In genomic region chr6:99608059-99608885, GRCh38 we compare ENCODE assay signal across 15 cellular contexts. TPM values are rescaled to one million over a fixed set of nuclear protein-coding genes. Genes with fewer than 3 reads are reported as not detected.
DNase-seq lines count a peak whose midpoint lies in the region; ATAC-seq and TF ChIP-seq lines count a peak whose summit lies in the region.
"Had no signal": no experiment of that assay in that cellular context is flagged by ENCODE, and none has a peak within 500 bp of the region (broad histone marks: within the 10 kb centered on the region; RNA-seq: fewer than 3 reads in every experiment).

No MANE protein-coding gene starts in this region.

- H3K4me1 Mint-ChIP-seq in activated naive CD8-positive, alpha-beta T cell (ENCODE audit: low read depth), result peaks cover 47% of the 10 kb centered on the region
- H3K4me1 Mint-ChIP-seq in activated naive CD8-positive, alpha-beta T cell treated with anti-CD3 and anti-CD28 coated beads, Interleukin-2, amount 50 U/mL, for 24 hours, result peaks cover 50% of the 10 kb centered on the region
- H3K4me1 Mint-ChIP-seq in T-helper 17 cell (peaks cover 20% of the 10 kb centered on the region), glutamatergic neuron (ENCODE audit: low read depth, unreplicated experiment) (peaks cover 38% of the 10 kb centered on the region)

- H3K9me3 Mint-ChIP-seq in activated naive CD8-positive, alpha-beta T cell (ENCODE audit: low read depth), result peaks cover 3% of the 10 kb centered on the region
- H3K9me3 Mint-ChIP-seq in activated naive CD8-positive, alpha-beta T cell treated with anti-CD3 and anti-CD28 coated beads, Interleukin-2, amount 50 U/mL, for 24 hours, result peaks cover 8% of the 10 kb centered on the region
- H3K9me3 Mint-ChIP-seq in glutamatergic neuron (ENCODE audit: unreplicated experiment), result peaks cover 18% of the 10 kb centered on the region

- H3K4me3 Mint-ChIP-seq in activated naive CD8-positive, alpha-beta T cell, result no peak overlapping the region
- no peak overlapping the region for H3K4me3 Mint-ChIP-seq in activated naive CD8-positive, alpha-beta T cell treated with anti-CD3 and anti-CD28 coated beads, Interleukin-2, amount 50 U/mL, for 24 hours
- H3K4me3 Mint-ChIP-seq in T-helper 17 cell, result peak overlapping the region; percentile 78
- peak overlapping the region; percentile 88 for H3K4me3 Mint-ChIP-seq in glutamatergic neuron (ENCODE audit: unreplicated experiment)

- H3K27ac Mint-ChIP-seq in activated naive CD8-positive, alpha-beta T cell, result peak overlapping the region; percentile 46
- no peak overlapping the region for H3K27ac Mint-ChIP-seq in activated naive CD8-positive, alpha-beta T cell treated with anti-CD3 and anti-CD28 coated beads, Interleukin-2, amount 50 U/mL, for 24 hours
- H3K27ac Mint-ChIP-seq in T-helper 17 cell, result peak overlapping the region; percentile 75
- peak overlapping the region; percentile 55 for H3K27ac Mint-ChIP-seq in glutamatergic neuron (ENCODE audit: unreplicated experiment)

- TF ChIP-seq CTCF in glutamatergic neuron (IDR thresholded peaks at IDR 0.05; ENCODE audit: partially characterized antibody, unreplicated experiment), result no peak

- in situ Hi-C loops in G401 (cut with HindIII; ENCODE audit: low sequenced_read_pairs), result no loop called here

- no peak for ATAC-seq in activated naive CD8-positive, alpha-beta T cell treated with anti-CD3 and anti-CD28 coated beads, Interleukin-2, amount 50 U/mL, for 24 hours
- no peak for ATAC-seq in T-helper 17 cell
- no peak for ATAC-seq in HG03439 (IDR thresholded peaks at IDR 0.05; ENCODE audit: unreplicated experiment)
- no peak for ATAC-seq in HG02852 (IDR thresholded peaks at IDR 0.05; ENCODE audit: unreplicated experiment)
- ATAC-seq: Panc1, Right ventricle myocardium inferior had no signal

- no peak for DNase-seq in activated naive CD8-positive, alpha-beta T cell treated with anti-CD3 and anti-CD28 coated beads, Interleukin-2, amount 50 U/mL, for 24 hours
- DNase-seq in T-helper 17 cell (no peak), glutamatergic neuron (no peak), G401 (ENCODE audit: low spot score) (no peak)
- DNase-seq: CD8-positive, alpha-beta memory T cell; DND-41; Kasumi-1; NCI-H187 treated with DMSO at 0.1 percent for 48 hours; NCI-H446 treated with DMSO at 0.1 percent for 48 hours; NCI-H82 had no signal

- peaks cover 61% of the 10 kb centered on the region for H3K27me3 Mint-ChIP-seq in activated naive CD8-positive, alpha-beta T cell
- peaks cover 89% of the 10 kb centered on the region for H3K27me3 Mint-ChIP-seq in activated naive CD8-positive, alpha-beta T cell treated with anti-CD3 and anti-CD28 coated beads, Interleukin-2, amount 50 U/mL, for 24 hours
- H3K27me3 Mint-ChIP-seq in T-helper 17 cell (peaks cover 92% of the 10 kb centered on the region), glutamatergic neuron (ENCODE audit: unreplicated experiment) (peaks cover 39% of the 10 kb centered on the region)

- H3K9me3 ChIP-seq in T-helper 17 cell (ENCODE audit: control insufficient read depth, low read length, poor library complexity, severe bottlenecking), result peaks cover 20% of the 10 kb centered on the region

- H3K36me3 Mint-ChIP-seq in activated naive CD8-positive, alpha-beta T cell, result no peaks in the 10 kb centered on the region
- no peaks in the 10 kb centered on the region for H3K36me3 Mint-ChIP-seq in activated naive CD8-positive, alpha-beta T cell treated with anti-CD3 and anti-CD28 coated beads, Interleukin-2, amount 50 U/mL, for 24 hours (ENCODE audit: low read depth)
- H3K36me3 Mint-ChIP-seq in T-helper 17 cell (ENCODE audit: low read depth) (no peaks in the 10 kb centered on the region), glutamatergic neuron (ENCODE audit: unreplicated experiment) (peaks cover 4% of the 10 kb centered on the region)
- H3K36me3 Mint-ChIP-seq: CD8-positive, alpha-beta memory T cell had no signal

RNA-seq across cellular contexts. Expression of gene PRDM13, which starts 1.6 kb away (rescaled TPM):
- total RNA-seq in T-helper 17 cell, result not detected
- total RNA-seq in glutamatergic neuron (ENCODE audit: unreplicated experiment), result 13.9 TPM
- total RNA-seq in G401 (2014; rRNA removed; shearing (Covaris generic)), result 0.06 and 0.34 TPM in 2 replicates
- total RNA-seq: Right ventricle myocardium inferior had no signal

RNA-seq across cellular contexts. Expression of gene CCNC, which starts 39.8 kb away (rescaled TPM):
- total RNA-seq in T-helper 17 cell (10 to 100 TPM; 38.0 to 43.5 TPM), glutamatergic neuron (ENCODE audit: unreplicated experiment) (49.3 TPM)
- 130 and 168 TPM in 2 replicates for total RNA-seq in G401 (2014; rRNA removed; shearing (Covaris generic))

Comparison
In these comparisons a context has a peak if more than half of its experiments do, and no peak if none do; other contexts are left out.
1. H3K4me3 Mint-ChIP-seq: peak in T-helper 17 cell (single experiment) and glutamatergic neuron (single experiment); none in activated naive CD8-positive, alpha-beta T cell (single experiment) and activated naive CD8-positive, alpha-beta T cell treated with anti-CD3 and anti-CD28 coated beads, Interleukin-2, amount 50 U/mL, for 24 hours (single experiment).
2. RNA of gene PRDM13, which starts 1.6 kb away (total RNA-seq): 13.9 TPM in glutamatergic neuron (single experiment); 0.06 to 0.34 TPM in G401 and not detected in T-helper 17 cell; every median in the first group is over 10 times any median in the second.